ENCODE assay signal across 21 cellular contexts in the genomic region with DNA sequence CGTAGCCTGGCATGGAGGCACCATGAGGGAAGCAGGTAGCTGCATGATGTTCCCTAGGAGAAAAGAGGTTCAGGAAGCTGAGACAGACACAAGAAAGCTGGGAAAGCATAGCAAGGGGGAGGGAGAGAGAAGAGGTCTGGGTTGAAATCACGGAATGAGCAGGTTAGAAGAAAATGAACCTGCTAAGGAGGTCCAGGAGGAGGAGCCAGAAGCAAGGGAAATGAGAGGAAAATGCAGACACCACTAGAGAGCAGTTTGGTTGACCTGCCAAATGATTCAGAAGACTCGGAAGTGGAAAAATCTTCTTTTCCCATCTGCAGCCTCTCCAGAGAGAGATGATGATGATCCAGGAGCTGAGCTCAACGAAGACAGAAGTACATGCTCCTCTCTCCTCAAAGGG.
DNase-seq lines count a peak whose midpoint lies in the region; ATAC-seq and TF ChIP-seq lines count a peak whose summit lies in the region.
"Had no signal": no experiment of that assay in that cellular context is flagged by ENCODE, and none has a peak within 500 bp of the region (broad histone marks: within the 10 kb centered on the region; RNA-seq: fewer than 3 reads in every experiment).

No MANE protein-coding gene starts in this region.

- peak; percentile 1 for TF ChIP-seq CTCF in GM12865 (IDR thresholded peaks at IDR 0.05; ENCODE audit: insufficient read depth, low read depth, low read length, missing control alignments)
- peak; percentile 24 for TF ChIP-seq CTCF in neural progenitor cell (IDR thresholded peaks at IDR 0.05)

- H3K36me3 Mint-ChIP-seq in neural progenitor cell = no peaks in the 10 kb centered on the region
- H3K36me3 Mint-ChIP-seq: natural killer cell had no signal

- intact Hi-C loops in right cardiac atrium (cut with DNase I) = no loop called here

- no peak overlapping the region for H3K27ac ChIP-seq in neural progenitor cell
- H3K27ac ChIP-seq in right cardiac atrium (ENCODE audit: low read length) = no peak overlapping the region
- H3K27ac ChIP-seq: ascending aorta, C4-2B, colonic mucosa, epithelial cell of prostate, SK-N-MC, transverse colon had no signal

- H3K9ac ChIP-seq in neural progenitor cell = no peak overlapping the region

- no peak overlapping the region for H3K4me3 ChIP-seq in GM12865 (ENCODE audit: low read depth, low read length)
- no peak overlapping the region for H3K4me3 ChIP-seq in neural progenitor cell
- no peak overlapping the region for H3K4me3 ChIP-seq in right cardiac atrium (ENCODE audit: low read length)
- H3K4me3 ChIP-seq: ascending aorta, colonic mucosa, SK-N-MC, transverse colon had no signal

- H3K4me2 ChIP-seq in neural progenitor cell = no peak overlapping the region

- no peaks in the 10 kb centered on the region for H3K36me3 ChIP-seq in neural progenitor cell
- H3K36me3 ChIP-seq: ascending aorta, colonic mucosa, transverse colon had no signal

- no peak for ATAC-seq in HG03196 (IDR thresholded peaks at IDR 0.05; ENCODE audit: unreplicated experiment)
- ATAC-seq in HG02973 (IDR thresholded peaks at IDR 0.05; ENCODE audit: unreplicated experiment) = no peak
- ATAC-seq in right cardiac atrium = no peak
- ATAC-seq: natural killer cell had no signal

- WGBS in right cardiac atrium = 43% methylated on average over 4 of the region's 4 CpGs

- no peaks in the 10 kb centered on the region for H3K79me2 ChIP-seq in neural progenitor cell (ENCODE audit: low read depth)

- H3K27me3 ChIP-seq in neural progenitor cell (no peaks in the 10 kb centered on the region), right cardiac atrium (ENCODE audit: control insufficient read depth, insufficient read depth) (no peaks in the 10 kb centered on the region)
- H3K27me3 ChIP-seq: ascending aorta, colonic mucosa, transverse colon had no signal

- no peaks in the 10 kb centered on the region for H3F3A ChIP-seq in neural progenitor cell (ENCODE audit: low read depth)

- no peaks in the 10 kb centered on the region for H3K27me3 Mint-ChIP-seq in neural progenitor cell (ENCODE audit: insufficient read depth, low read depth)

- H3K4me1 ChIP-seq in neural progenitor cell = no peaks in the 10 kb centered on the region
- H3K4me1 ChIP-seq in right cardiac atrium (ENCODE audit: control insufficient read depth, insufficient read depth, low read length) = no peaks in the 10 kb centered on the region
- H3K4me1 ChIP-seq: ascending aorta, Caco-2, colonic mucosa, transverse colon had no signal

- no peak overlapping the region for H3K4me3 Mint-ChIP-seq in neural progenitor cell
- H3K4me3 Mint-ChIP-seq: activated T-cell treated with anti-CD3 and anti-CD28 coated beads, Interleukin-2, amount 50 U/mL, for 24 hours; natural killer cell; T-helper 1 cell treated with Interleukin-12 subunit alpha and Interleukin-12 subunit beta and Interleukin-4 antibody, amounts not matched to agents 30 μg/mL and 1 μg/mL, for 36 hours had no signal

- DNase-seq in GM12865 (ENCODE audit: low read depth) (no peak), HT-29 (ENCODE audit: low spot score) (peak; percentile 2), cerebellar cortex (ENCODE audit: low spot score) (peak; percentile 78), neural progenitor cell (ENCODE audit: low spot score) (peak; percentile 38), right cardiac atrium (no peak)
- DNase-seq: activated T-cell treated with anti-CD3 and anti-CD28 coated beads, Interleukin-2, amount 50 U/mL, for 24 hours; Caco-2; colonic mucosa; DMS79 treated with DMSO at 0.1 percent for 48 hours; effector CD4-positive, alpha-beta T cell; natural killer cell; NCI-H1694; stimulated activated CD4-positive, alpha-beta T cell treated with anti-CD3 and anti-CD28 coated beads, Interleukin-4, amount 100 ng/mL, for 24 hours; transverse colon had no signal

- no peaks in the 10 kb centered on the region for H3K9me3 ChIP-seq in neural progenitor cell (ENCODE audit: low read depth)
- H3K9me3 ChIP-seq in right cardiac atrium (ENCODE audit: control insufficient read depth, low read length) = no peaks in the 10 kb centered on the region
- H3K9me3 ChIP-seq: ascending aorta, Caco-2, colonic mucosa, transverse colon had no signal

- H3K4me1 Mint-ChIP-seq in neural progenitor cell = no peaks in the 10 kb centered on the region
- H3K4me1 Mint-ChIP-seq: natural killer cell had no signal

- peak overlapping the region; percentile 44 for H2AFZ ChIP-seq in neural progenitor cell (replicated peaks)

- no peak overlapping the region for H3K27ac Mint-ChIP-seq in neural progenitor cell
- H3K27ac Mint-ChIP-seq: activated T-cell treated with anti-CD3 and anti-CD28 coated beads, Interleukin-2, amount 50 U/mL, for 24 hours; natural killer cell; T-helper 1 cell treated with Interleukin-12 subunit alpha and Interleukin-12 subunit beta and Interleukin-4 antibody, amounts not matched to agents 30 μg/mL and 1 μg/mL, for 36 hours had no signal

- no peaks in the 10 kb centered on the region for H3K9me3 Mint-ChIP-seq in neural progenitor cell
- H3K9me3 Mint-ChIP-seq: activated T-cell treated with anti-CD3 and anti-CD28 coated beads, Interleukin-2, amount 50 U/mL, for 24 hours; natural killer cell; T-helper 1 cell treated with Interleukin-12 subunit alpha and Interleukin-12 subunit beta and Interleukin-4 antibody, amounts not matched to agents 30 μg/mL and 1 μg/mL, for 36 hours had no signal

- H4K20me1 ChIP-seq in neural progenitor cell (ENCODE audit: low read depth) = no peaks in the 10 kb centered on the region

Comparison
In these comparisons a context has a peak if more than half of its experiments do, and no peak if none do; other contexts are left out.
1. DNase-seq: peak in HT-29 (single experiment), cerebellar cortex (single experiment) and neural progenitor cell (single experiment); none in GM12865 (single experiment) and right cardiac atrium (0 of 3).